Comparison of ENCODE assay signal across 23 cellular contexts in genomic region chrX:40780123-40780522, GRCh38.
"Had no signal": no experiment of that assay in that cellular context is flagged by ENCODE, and none has a peak within 500 bp of the region (broad histone marks: within the 10 kb centered on the region; RNA-seq: fewer than 3 reads in every experiment).

No MANE protein-coding gene starts in this region.

- DNase-seq: activated B cell treated with CpG ODN at 0.5 μM for 24 hours; activated CD4-positive, alpha-beta T cell treated with anti-CD3 and anti-CD28 coated beads for 1 hour; activated CD4-positive, alpha-beta T cell treated with anti-CD3 and anti-CD28 coated beads, Interleukin-2, amount 10 ng/mL, durations not matched to agents 24 days and 14 days; activated CD4-positive, alpha-beta T cell treated with anti-CD3 and anti-CD28 coated beads, Interleukin-2, amount 50 U/mL, for 48 hours; activated CD8-positive, alpha-beta memory T cell treated with anti-CD3 and anti-CD28 coated beads, Interleukin-2, amount 10 ng/mL, durations not matched to agents 7 days and 5 days; activated effector memory CD4-positive, alpha-beta T cell treated with anti-CD3 and anti-CD28 coated beads, Interleukin-2, amount 50 U/mL, for 16 hours; activated naive CD4-positive, alpha-beta T cell treated with Interleukin-2 at 50 U/mL for 16 hours; activated naive CD8-positive, alpha-beta T cell treated with anti-CD3 and anti-CD28 coated beads, Interleukin-2, amount 50 U/mL, for 24 hours; activated T-cell treated with anti-CD3 and anti-CD28 coated beads, Interleukin-2, amount 50 U/mL, for 24 hours; amniotic stem cell; brain microvascular endothelial cell; Kasumi-1; NCI-H1105 treated with DMSO at 0.1 percent for 48 hours; NCI-H1436 treated with DMSO at 0.1 percent for 48 hours; NCI-H187; NCI-H2081; NCI-H510A treated with DMSO at 0.1 percent for 48 hours; T-cell; T-helper 2 cell; T1000 had no signal

- H3K27ac ChIP-seq: brain microvascular endothelial cell, cardiac muscle cell, SK-N-MC had no signal

- ATAC-seq: activated CD8-positive, alpha-beta memory T cell treated with anti-CD3 and anti-CD28 coated beads, Interleukin-2, amount 10 ng/mL, durations not matched to agents 7 days and 5 days; activated naive CD4-positive, alpha-beta T cell treated with anti-CD3 and anti-CD28 coated beads, Interleukin-2, amount 50 U/mL, for 72 hours; activated naive CD8-positive, alpha-beta T cell treated with anti-CD3 and anti-CD28 coated beads, Interleukin-2, amount 50 U/mL, for 24 hours; T-cell had no signal

- H3K27me3 ChIP-seq: brain microvascular endothelial cell, cardiac muscle cell had no signal

- H3K4me3 ChIP-seq: cardiac muscle cell, SK-N-MC had no signal

- H3K36me3 ChIP-seq: brain microvascular endothelial cell, cardiac muscle cell had no signal
